In genomic region chr9:3578786-3579185, GRCh38 we compare ENCODE assay signal across 10 cellular contexts.
DNase-seq lines count a peak whose midpoint lies in the region; ATAC-seq lines count a peak whose summit lies in the region.
"Had no signal": no experiment of that assay in that cellular context is flagged by ENCODE, and none has a peak within 500 bp of the region (broad histone marks: within the 10 kb centered on the region; RNA-seq: fewer than 3 reads in every experiment).

No MANE protein-coding gene starts in this region.

- H3K4me1 Mint-ChIP-seq in activated naive CD8-positive, alpha-beta T cell treated with anti-CD3 and anti-CD28 coated beads, Interleukin-2, amount 50 U/mL, for 24 hours, result peaks cover 11% of the 10 kb centered on the region

- peaks cover 26% of the 10 kb centered on the region for H3K36me3 Mint-ChIP-seq in activated naive CD8-positive, alpha-beta T cell treated with anti-CD3 and anti-CD28 coated beads, Interleukin-2, amount 50 U/mL, for 24 hours (ENCODE audit: low read depth)

- H3K4me3 Mint-ChIP-seq in activated naive CD8-positive, alpha-beta T cell treated with anti-CD3 and anti-CD28 coated beads, Interleukin-2, amount 50 U/mL, for 24 hours, result no peak overlapping the region

- H3K27ac ChIP-seq in substantia nigra (ENCODE audit: low read depth, low read length, poor library complexity, severe bottlenecking), result no peak overlapping the region
- H3K27ac ChIP-seq: Peyer's patch, testis had no signal

- H3K27me3 Mint-ChIP-seq in activated naive CD8-positive, alpha-beta T cell treated with anti-CD3 and anti-CD28 coated beads, Interleukin-2, amount 50 U/mL, for 24 hours, result no peaks in the 10 kb centered on the region

- peaks cover 46% of the 10 kb centered on the region for H3K9me3 Mint-ChIP-seq in activated naive CD8-positive, alpha-beta T cell treated with anti-CD3 and anti-CD28 coated beads, Interleukin-2, amount 50 U/mL, for 24 hours

- peak overlapping the region; percentile 61 for H3K27ac Mint-ChIP-seq in activated naive CD8-positive, alpha-beta T cell treated with anti-CD3 and anti-CD28 coated beads, Interleukin-2, amount 50 U/mL, for 24 hours

- in situ Hi-C loops in KBM-7 (cut with MboI; ENCODE audit: low pct_unique_long_range_greater_than_20kb, low sequenced_read_pairs), result no loop called here

- peak; percentile 88 for ATAC-seq in activated naive CD8-positive, alpha-beta T cell treated with anti-CD3 and anti-CD28 coated beads, Interleukin-2, amount 50 U/mL, for 24 hours

- DNase-seq in AG08396 (ENCODE audit: low spot score) (peak; percentile 43), EL (peak; percentile 39), hepatic stellate cell (ENCODE audit: low spot score) (peak; percentile 14), HK-2 (ENCODE audit: unreplicated experiment) (no peak), substantia nigra (lab: John Stamatoyannopoulos, UW) (no peak), KBM-7 (no peak), NCI-H2196 treated with DMSO at 0.1 percent for 48 hours (lab: John Stamatoyannopoulos, UW; ENCODE audit: unreplicated experiment) (no peak)
- no peak for DNase-seq in activated naive CD8-positive, alpha-beta T cell treated with anti-CD3 and anti-CD28 coated beads, Interleukin-2, amount 50 U/mL, for 24 hours
- DNase-seq: Peyer's patch, testis had no signal

Comparison
In these comparisons a context has a peak if more than half of its experiments do, and no peak if none do; other contexts are left out.
1. DNase-seq: peak in AG08396 (single experiment), EL (single experiment) and hepatic stellate cell (single experiment); none in activated naive CD8-positive, alpha-beta T cell treated with anti-CD3 and anti-CD28 coated beads, Interleukin-2, amount 50 U/mL, for 24 hours (single experiment), HK-2 (single experiment), substantia nigra (0 of 49), KBM-7 (single experiment) and NCI-H2196 treated with DMSO at 0.1 percent for 48 hours (single experiment).